1 cellular context compared by ENCODE assay signal in genomic region chr22:44773082-44773481, GRCh38.
TF ChIP-seq lines count a peak whose summit lies in the region.

No MANE protein-coding gene starts in this region.

TF ChIP-seq in GM12878, 131 proteins besides CTCF, POLR2A, EP300 and RAD21 (continued from another document):
- no peak for TF ChIP-seq SMC3 (IDR thresholded peaks at IDR 0.05; ENCODE audit: borderline replicate concordance, low read length)
- TF ChIP-seq RFX5 (IDR thresholded peaks at IDR 0.05; ENCODE audit: low read depth, low read length) = no peak
- no peak for TF ChIP-seq SRF (IDR thresholded peaks at IDR 0.05; ENCODE audit: low read depth in 2 of 2, low read length in 2 of 2)
- no peak for TF ChIP-seq SMAD1 (IDR thresholded peaks at IDR 0.05; ENCODE audit: low read depth, partially characterized antibody)
- TF ChIP-seq BHLHE40 (IDR thresholded peaks at IDR 0.05; ENCODE audit: borderline replicate concordance in 1 of 2, low read depth in 2 of 2, low read length in 1 of 2) = no peak
- no peak for TF ChIP-seq RAD51 (IDR thresholded peaks at IDR 0.05)
- TF ChIP-seq CBFB (IDR thresholded peaks at IDR 0.05; ENCODE audit: low read depth) = no peak
- TF ChIP-seq, protein P1, sequence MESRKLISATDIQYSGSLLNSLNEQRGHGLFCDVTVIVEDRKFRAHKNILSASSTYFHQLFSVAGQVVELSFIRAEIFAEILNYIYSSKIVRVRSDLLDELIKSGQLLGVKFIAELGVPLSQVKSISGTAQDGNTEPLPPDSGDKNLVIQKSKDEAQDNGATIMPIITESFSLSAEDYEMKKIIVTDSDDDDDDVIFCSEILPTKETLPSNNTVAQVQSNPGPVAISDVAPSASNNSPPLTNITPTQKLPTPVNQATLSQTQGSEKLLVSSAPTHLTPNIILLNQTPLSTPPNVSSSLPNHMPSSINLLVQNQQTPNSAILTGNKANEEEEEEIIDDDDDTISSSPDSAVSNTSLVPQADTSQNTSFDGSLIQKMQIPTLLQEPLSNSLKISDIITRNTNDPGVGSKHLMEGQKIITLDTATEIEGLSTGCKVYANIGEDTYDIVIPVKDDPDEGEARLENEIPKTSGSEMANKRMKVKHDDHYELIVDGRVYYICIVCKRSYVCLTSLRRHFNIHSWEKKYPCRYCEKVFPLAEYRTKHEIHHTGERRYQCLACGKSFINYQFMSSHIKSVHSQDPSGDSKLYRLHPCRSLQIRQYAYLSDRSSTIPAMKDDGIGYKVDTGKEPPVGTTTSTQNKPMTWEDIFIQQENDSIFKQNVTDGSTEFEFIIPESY (IDR thresholded peaks at IDR 0.05) = no peak
- no peak for TF ChIP-seq NFXL1 (IDR thresholded peaks at IDR 0.05; ENCODE audit: borderline replicate concordance)
- no peak for TF ChIP-seq REST (IDR thresholded peaks at IDR 0.05; ENCODE audit: low read depth, low read length)
- TF ChIP-seq RELB (IDR thresholded peaks at IDR 0.05; ENCODE audit: low read depth) = no peak
- no peak for TF ChIP-seq ZNF217 (IDR thresholded peaks at IDR 0.05)
- TF ChIP-seq MTA2 (IDR thresholded peaks at IDR 0.05; ENCODE audit: low read depth) = no peak
- TF ChIP-seq POLR2AphosphoS5 (IDR thresholded peaks at IDR 0.05; ENCODE audit: low read length) = no peak
- no peak for TF ChIP-seq ZNF622 (IDR thresholded peaks at IDR 0.05)
